ENCODE assay signal across 34 cellular contexts in genomic region chr19:5895890-5896289, GRCh38. TPM values are rescaled to one million over a fixed set of nuclear protein-coding genes. Genes with fewer than 3 reads are reported as not detected.
"Had no signal": no experiment of that assay in that cellular context is flagged by ENCODE, and none has a peak within 500 bp of the region (broad histone marks: within the 10 kb centered on the region; RNA-seq: fewer than 3 reads in every experiment).

No MANE protein-coding gene starts in this region.

- H3K9me3 ChIP-seq: ascending aorta, gastroesophageal sphincter, mucosa of descending colon, right lobe of liver, uterus had no signal

- H3K27me3 Mint-ChIP-seq: activated CD4-positive, alpha-beta memory T cell treated with anti-CD3 and anti-CD28 coated beads, Interleukin-2, amount 10 ng/mL, durations not matched to agents 7 days and 5 days; activated CD4-positive, alpha-beta T cell treated with anti-CD3 and anti-CD28 coated beads, Interleukin-2, amount 10 ng/mL, durations not matched to agents 7 days and 5 days; brain; natural killer cell treated with Interleukin-12 subunit alpha and Interleukin-12 subunit beta and Interleukin-15 and Interleukin-18, amount 100 ng/mL, for 72 hours; type B pancreatic cell had no signal

- DNase-seq: activated CD4-positive, alpha-beta memory T cell treated with anti-CD3 and anti-CD28 coated beads, Interleukin-2, amount 10 ng/mL, durations not matched to agents 7 days and 5 days; activated CD4-positive, alpha-beta T cell treated with anti-CD3 and anti-CD28 coated beads for 1 hour; activated CD4-positive, alpha-beta T cell treated with anti-CD3 and anti-CD28 coated beads, Interleukin-2, amount 10 ng/mL, durations not matched to agents 7 days and 5 days; activated CD8-positive, alpha-beta memory T cell treated with anti-CD3 and anti-CD28 coated beads, Interleukin-2, amount 50 U/mL, for 48 hours; activated naive CD4-positive, alpha-beta T cell; activated T-cell treated with anti-CD3 and anti-CD28 coated beads, Interleukin-2, amount 50 U/mL, for 48 hours; central memory CD4-positive, alpha-beta T cell; hypothalamus; immature natural killer cell; kidney; mucosa of descending colon; right lobe of liver; stimulated activated CD4-positive, alpha-beta T cell treated with anti-CD3 and anti-CD28 coated beads, Interleukin-2, amount 100 ng/mL, for 48 hours; stimulated activated naive CD8-positive, alpha-beta T cell treated with anti-CD3 and anti-CD28 coated beads, Interleukin-15, amount 100 ng/mL, for 72 hours; substantia nigra; T-helper 2 cell; uterus had no signal

- H3K9me3 Mint-ChIP-seq: activated CD4-positive, alpha-beta memory T cell treated with anti-CD3 and anti-CD28 coated beads, Interleukin-2, amount 10 ng/mL, durations not matched to agents 7 days and 5 days; activated CD4-positive, alpha-beta T cell treated with anti-CD3 and anti-CD28 coated beads, Interleukin-2, amount 10 ng/mL, durations not matched to agents 7 days and 5 days; activated naive CD4-positive, alpha-beta T cell treated with anti-CD3 and anti-CD28 coated beads, Interleukin-2, amount 50 U/mL, for 72 hours; brain; immature natural killer cell; natural killer cell treated with Interleukin-12 subunit alpha and Interleukin-12 subunit beta and Interleukin-15 and Interleukin-18, amount 100 ng/mL, for 72 hours; stimulated activated naive CD8-positive, alpha-beta T cell treated with anti-CD3 and anti-CD28 coated beads, Interleukin-15, amount 100 ng/mL, for 72 hours; type B pancreatic cell; WTC11 had no signal

- H3K36me3 Mint-ChIP-seq: natural killer cell treated with Interleukin-12 subunit alpha and Interleukin-12 subunit beta and Interleukin-15 and Interleukin-18, amount 100 ng/mL, for 72 hours had no signal

- H3K4me3 Mint-ChIP-seq: activated CD4-positive, alpha-beta memory T cell treated with anti-CD3 and anti-CD28 coated beads, Interleukin-2, amount 10 ng/mL, durations not matched to agents 7 days and 5 days; activated CD4-positive, alpha-beta T cell treated with anti-CD3 and anti-CD28 coated beads, Interleukin-2, amount 10 ng/mL, durations not matched to agents 7 days and 5 days; brain; immature natural killer cell; natural killer cell treated with Interleukin-12 subunit alpha and Interleukin-12 subunit beta and Interleukin-15 and Interleukin-18, amount 100 ng/mL, for 72 hours; stimulated activated naive CD8-positive, alpha-beta T cell treated with anti-CD3 and anti-CD28 coated beads, Interleukin-15, amount 100 ng/mL, for 72 hours; type B pancreatic cell; WTC11 had no signal

- ATAC-seq: activated naive CD4-positive, alpha-beta T cell treated with anti-CD3 and anti-CD28 coated beads, Interleukin-2, amount 50 U/mL, for 72 hours; gastroesophageal sphincter; left lobe of liver; mucosa of descending colon; natural killer cell treated with Interleukin-12 subunit alpha and Interleukin-12 subunit beta and Interleukin-15 and Interleukin-18, amount 100 ng/mL, for 72 hours; right lobe of liver; stimulated activated naive CD8-positive, alpha-beta T cell treated with anti-CD3 and anti-CD28 coated beads, Interleukin-15, amount 100 ng/mL, for 72 hours; WTC11 had no signal

- H3K27ac ChIP-seq: parathyroid adenoma, right lobe of liver, uterus had no signal

- H3K4me3 ChIP-seq: ascending aorta, gastroesophageal sphincter, lung, mucosa of descending colon, right lobe of liver, uterus had no signal

- H3K36me3 ChIP-seq: uterus had no signal

- H3K27ac Mint-ChIP-seq: activated CD4-positive, alpha-beta memory T cell treated with anti-CD3 and anti-CD28 coated beads, Interleukin-2, amount 10 ng/mL, durations not matched to agents 7 days and 5 days; activated CD4-positive, alpha-beta T cell treated with anti-CD3 and anti-CD28 coated beads, Interleukin-2, amount 10 ng/mL, durations not matched to agents 7 days and 5 days; brain; immature natural killer cell; natural killer cell treated with Interleukin-12 subunit alpha and Interleukin-12 subunit beta and Interleukin-15 and Interleukin-18, amount 100 ng/mL, for 72 hours; type B pancreatic cell; WTC11 had no signal

- H3K27me3 ChIP-seq: ascending aorta, right lobe of liver, uterus had no signal

RNA-seq across cellular contexts. Expression of gene FUT5, which starts 25.6 kb away (rescaled TPM):
- total RNA-seq: activated CD4-positive, alpha-beta T cell treated with anti-CD3 and anti-CD28 coated beads, Interleukin-2, amount 10 ng/mL, durations not matched to agents 7 days and 5 days; ascending aorta; endothelial cell of umbilical vein; fibroblast of lung; fibroblast of villous mesenchyme; gastroesophageal sphincter; lung; mesenteric fat pad; mucosa of descending colon; myocyte; natural killer cell treated with Interleukin-12 subunit alpha and Interleukin-12 subunit beta and Interleukin-15 and Interleukin-18, amount 100 ng/mL, for 72 hours; pulmonary artery endothelial cell; skeletal muscle tissue; uterus had no signal

RNA-seq across cellular contexts. Expression of gene FUT3, which starts 44.6 kb away (rescaled TPM):
- total RNA-seq: activated CD4-positive, alpha-beta memory T cell treated with anti-CD3 and anti-CD28 coated beads, Interleukin-2, amount 10 ng/mL, durations not matched to agents 7 days and 5 days; activated CD4-positive, alpha-beta T cell treated with anti-CD3 and anti-CD28 coated beads, Interleukin-2, amount 10 ng/mL, durations not matched to agents 7 days and 5 days; ascending aorta; endothelial cell of umbilical vein; fibroblast of lung; mesenteric fat pad; myocyte; natural killer cell treated with Interleukin-12 subunit alpha and Interleukin-12 subunit beta and Interleukin-15 and Interleukin-18, amount 100 ng/mL, for 72 hours; pulmonary artery endothelial cell; skeletal muscle tissue had no signal
